21 cellular contexts compared by ENCODE assay signal in the genomic region with DNA sequence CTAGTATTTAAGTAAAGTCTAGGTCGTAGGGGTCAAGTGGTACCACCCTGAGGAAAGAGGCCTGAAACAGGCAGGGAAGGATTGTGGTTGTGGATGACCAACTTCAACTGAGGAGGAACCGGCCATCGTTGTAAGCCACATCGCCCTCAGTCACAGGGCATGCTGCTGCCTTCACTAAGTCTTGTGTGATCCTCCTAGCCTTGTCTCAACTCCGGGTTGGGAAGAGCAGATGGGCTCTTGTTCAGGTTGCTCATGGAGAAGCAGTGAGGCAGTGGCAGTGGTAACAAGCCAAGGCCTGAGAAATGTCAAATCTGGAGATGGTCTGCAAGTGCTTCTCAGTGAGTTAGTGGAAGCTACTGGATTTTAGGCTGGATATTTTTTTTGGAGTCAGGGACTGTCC. TPM values are rescaled to one million over a fixed set of nuclear protein-coding genes. Genes with fewer than 3 reads are reported as not detected.
DNase-seq lines count a peak whose midpoint lies in the region; ATAC-seq, FAIRE-seq and TF ChIP-seq lines count a peak whose summit lies in the region.
"Had no signal": no experiment of that assay in that cellular context is flagged by ENCODE, and none has a peak within 500 bp of the region (broad histone marks: within the 10 kb centered on the region; RNA-seq: fewer than 3 reads in every experiment).

No MANE protein-coding gene starts in this region.

- H3K4me3 Mint-ChIP-seq in stimulated activated effector memory CD8-positive, alpha-beta T cell treated with anti-CD3 and anti-CD28 coated beads, Interleukin-12 subunit alpha, Interleukin-12 subunit beta, amount 100 ng/mL, for 72 hours = no peak overlapping the region
- H3K4me3 Mint-ChIP-seq: CD4-positive, CD25-positive, alpha-beta regulatory T cell; GM23338; HFFc6 had no signal

- H3K4me1 Mint-ChIP-seq in stimulated activated effector memory CD8-positive, alpha-beta T cell treated with anti-CD3 and anti-CD28 coated beads, Interleukin-12 subunit alpha, Interleukin-12 subunit beta, amount 100 ng/mL, for 72 hours = no peaks in the 10 kb centered on the region
- H3K4me1 Mint-ChIP-seq: GM23338 had no signal

- H3K4me2 ChIP-seq in GM12878 (ENCODE audit: control insufficient read depth, insufficient read depth) = no peak overlapping the region
- no peak overlapping the region for H3K4me2 ChIP-seq in HepG2 (ENCODE audit: low read depth, low read length)
- H3K4me2 ChIP-seq: A549, GM23338 had no signal

- 99% methylated on average over 5 of the region's 5 CpGs for WGBS in GM12878 (ENCODE audit: insufficient coverage, insufficient replicate concordance, low lambda C conversion rate, missing lambda C conversion rate)
- WGBS in HepG2 (ENCODE audit: low lambda C conversion rate) = 98% methylated on average over 4 of the region's 5 CpGs

- TF ChIP-seq CTCF in GM12878 (IDR thresholded peaks at IDR 0.05 in 2 of 3, conservative IDR thresholded peaks at IDR 0.05 in 1 of 3; ENCODE audit: control insufficient read depth in 2 of 3, extremely low read depth in 1 of 3, insufficient read depth in 1 of 3, low read depth in 3 of 3, low read length in 3 of 3) = no peak
- no peak for TF ChIP-seq CTCF in HepG2 (CRISPR knock-in tag; IDR thresholded peaks at IDR 0.05)

- ATAC-seq in GM12878 = no peak
- ATAC-seq in HepG2 = peak; percentile 33; the same call in 1 of the 3 replicates
- ATAC-seq in stimulated activated effector memory CD8-positive, alpha-beta T cell treated with anti-CD3 and anti-CD28 coated beads, Interleukin-12 subunit alpha, Interleukin-12 subunit beta, amount 100 ng/mL, for 72 hours = peak; percentile 19
- no peak for ATAC-seq in HG02852 (IDR thresholded peaks at IDR 0.05; ENCODE audit: unreplicated experiment)
- ATAC-seq: GM23338 had no signal

- no peak overlapping the region for H3K9ac ChIP-seq in GM12878 (ENCODE audit: control insufficient read depth, insufficient read depth, low read length)
- no peak overlapping the region for H3K9ac ChIP-seq in HepG2 (ENCODE audit: insufficient read depth, low read depth, low read length)

- RAD21 ChIA-PET in GM12878 (lab: Charles Lee; ENCODE audit: unreplicated experiment) = no interaction called here

- CTCF ChIA-PET in GM12878 (lab: Yijun Ruan, JAX) = no interaction called here
- CTCF ChIA-PET in HepG2 (lab: Yijun Ruan, JAX; ENCODE audit: low intra/inter-chr PET ratio, low total read pairs) = no interaction called here

- in situ Hi-C loops in GM12878 (cut with MboI) = no loop called here
- in situ Hi-C loops in HepG2 (cut with HindIII; ENCODE audit: extremely low pct_ligation_motif_present, low pct_unique_long_range_greater_than_20kb) = no loop called here

- intact Hi-C loops in GM12878 (cut with micrococcal nuclease; ENCODE audit: unreplicated experiment) = no loop called here
- intact Hi-C loops in HepG2 (cut with micrococcal nuclease; ENCODE audit: unreplicated experiment) = no loop called here

- DNase-seq in GM12891 (ENCODE audit: insufficient read length, low spot score) (no peak), GM12878 (ENCODE audit: low read depth, low spot score) (no peak), HepG2 (ENCODE audit: low spot score) (no peak), HuH-7.5 (ENCODE audit: low spot score) (no peak), SHP77 treated with DMSO at 0.1 percent for 48 hours (lab: John Stamatoyannopoulos, UW) (no peak), middle frontal gyrus (ENCODE audit: extremely low spot score, low spot score) (no peak)
- DNase-seq in stimulated activated effector memory CD8-positive, alpha-beta T cell treated with anti-CD3 and anti-CD28 coated beads, Interleukin-12 subunit alpha, Interleukin-12 subunit beta, amount 100 ng/mL, for 72 hours (ENCODE audit: low spot score in 2 of 2) = no peak
- DNase-seq: 8988T; CD4-positive, CD25-positive, alpha-beta regulatory T cell; CD8-positive, alpha-beta memory T cell; DND-41; HFFc6 had no signal

- no peak overlapping the region for H3K4me3 ChIP-seq in GM12878
- no peak overlapping the region for H3K4me3 ChIP-seq in HepG2 (replicated peaks in 1 of 3; ENCODE audit: insufficient read depth in 1 of 3, low read depth in 2 of 3, low read length in 3 of 3)
- H3K4me3 ChIP-seq: A549, GM23338, HAP-1 had no signal

- H3K36me3 Mint-ChIP-seq in stimulated activated effector memory CD8-positive, alpha-beta T cell treated with anti-CD3 and anti-CD28 coated beads, Interleukin-12 subunit alpha, Interleukin-12 subunit beta, amount 100 ng/mL, for 72 hours = peaks cover 46% of the 10 kb centered on the region

- no peaks in the 10 kb centered on the region for H3K27me3 ChIP-seq in GM12878 (replicated peaks in 1 of 2; ENCODE audit: control insufficient read depth in 2 of 2, insufficient read depth in 2 of 2, low read length in 1 of 2)
- no peaks in the 10 kb centered on the region for H3K27me3 ChIP-seq in HepG2 (ENCODE audit: control insufficient read depth in 1 of 2, insufficient read depth in 2 of 2, low read length in 2 of 2)

- TF ChIP-seq EP300 in GM12878 (IDR thresholded peaks at IDR 0.05; ENCODE audit: borderline replicate concordance in 1 of 2, control insufficient read depth in 1 of 2, low read depth in 2 of 2, low read length in 2 of 2) (no peak), HepG2 (IDR thresholded peaks at IDR 0.05; ENCODE audit: low read depth in 2 of 2, low read length in 2 of 2) (no peak), HepG2 (CRISPR knock-in tag; IDR thresholded peaks at IDR 0.05; ENCODE audit: borderline replicate concordance) (no peak)

- H3K27ac Mint-ChIP-seq in stimulated activated effector memory CD8-positive, alpha-beta T cell treated with anti-CD3 and anti-CD28 coated beads, Interleukin-12 subunit alpha, Interleukin-12 subunit beta, amount 100 ng/mL, for 72 hours = no peak overlapping the region
- H3K27ac Mint-ChIP-seq: GM23338, HFFc6 had no signal

- TF ChIP-seq POLR2A in GM12891 (IDR thresholded peaks at IDR 0.05; ENCODE audit: low read depth, low read length) = peak; percentile 46; the same call in 1 of the 2 replicates
- peak; percentile 39; the same call in 1 of the 2 replicates for TF ChIP-seq POLR2A in GM12878 (IDR thresholded peaks at IDR 0.05; ENCODE audit: low read depth, low read length)
- TF ChIP-seq POLR2A in HepG2 (IDR thresholded peaks at IDR 0.05; ENCODE audit: insufficient read depth in 1 of 2, low read depth in 2 of 2, low read length in 2 of 2) = no peak

- FAIRE-seq in GM12891 (lab: Jason Lieb, UNC) = no peak
- no peak for FAIRE-seq in GM12878 (lab: Jason Lieb, UNC)
- no peak for FAIRE-seq in HepG2 (lab: Jason Lieb, UNC)
- FAIRE-seq: A549, D721Med, G401.6, GM18507, H54 had no signal

- H3K36me3 ChIP-seq in GM12878 (ENCODE audit: control insufficient read depth in 2 of 2, insufficient read depth in 2 of 2, low read length in 1 of 2) = peaks cover 2 to 14% of the 10 kb centered on the region in 2 experiments
- peaks cover 8 to 19% of the 10 kb centered on the region in 2 experiments for H3K36me3 ChIP-seq in HepG2 (replicated peaks in 1 of 2; ENCODE audit: control insufficient read depth in 1 of 2, insufficient read depth in 2 of 2, low read length in 2 of 2)

- H2AFZ ChIP-seq in GM12878 (ENCODE audit: control insufficient read depth, low read depth, low read length) (no peak overlapping the region), HepG2 (ENCODE audit: low read length) (no peak overlapping the region)
- H2AFZ ChIP-seq: GM23338 had no signal

- SMC1A ChIA-PET in GM12878 (lab: Charles Lee; ENCODE audit: uncharacterized antibody, unreplicated experiment) = no interaction called here

- H3K79me2 ChIP-seq in GM12878 (ENCODE audit: control insufficient read depth, insufficient read depth, low read length) (no peaks in the 10 kb centered on the region), HepG2 (ENCODE audit: insufficient read depth, low read length) (no peaks in the 10 kb centered on the region)

- H3K4me1 ChIP-seq in GM12878 (ENCODE audit: control insufficient read depth, insufficient read depth, low read length) = no peaks in the 10 kb centered on the region
- H3K4me1 ChIP-seq in HepG2 (ENCODE audit: insufficient read depth, low read length) = no peaks in the 10 kb centered on the region
- H3K4me1 ChIP-seq: A549, HAP-1 had no signal

- H3K9me3 Mint-ChIP-seq in stimulated activated effector memory CD8-positive, alpha-beta T cell treated with anti-CD3 and anti-CD28 coated beads, Interleukin-12 subunit alpha, Interleukin-12 subunit beta, amount 100 ng/mL, for 72 hours = no peaks in the 10 kb centered on the region
- H3K9me3 Mint-ChIP-seq: CD8-positive, alpha-beta memory T cell; GM23338; HFFc6 had no signal

- POLR2A ChIA-PET in GM12878 (lab: Charles Lee) = no interaction called here
- POLR2A ChIA-PET in HepG2 (lab: Yijun Ruan, JAX) = no interaction called here

- H3K27ac ChIP-seq in GM12878 (ENCODE audit: control insufficient read depth, insufficient read depth) = no peak overlapping the region
- no peak overlapping the region for H3K27ac ChIP-seq in HepG2 (ENCODE audit: extremely low read length, insufficient read depth, low read length)
- H3K27ac ChIP-seq: A549, C4-2B had no signal

- H3K9me3 ChIP-seq in GM12878 (replicated peaks; ENCODE audit: control insufficient read depth, insufficient read depth, low read length) = no peaks in the 10 kb centered on the region
- no peaks in the 10 kb centered on the region for H3K9me3 ChIP-seq in HepG2 (ENCODE audit: low read length)
- H3K9me3 ChIP-seq: A549, HAP-1 had no signal

- TF ChIP-seq RAD21 in GM12878 (IDR thresholded peaks at IDR 0.05; ENCODE audit: insufficient read depth, low read depth, low read length) (no peak), HepG2 (CRISPR knock-in tag; IDR thresholded peaks at IDR 0.05) (no peak)

- H4K20me1 ChIP-seq in GM12878 (ENCODE audit: control insufficient read depth, insufficient read depth) = no peaks in the 10 kb centered on the region
- no peaks in the 10 kb centered on the region for H4K20me1 ChIP-seq in HepG2 (ENCODE audit: insufficient read depth, low read length)

- BruUV-seq in GM12878 (replicated peaks; lab: Mats Ljungman, UMichigan) (no TSS peak), HepG2 (replicated peaks; lab: Mats Ljungman, UMichigan) (no TSS peak)

RNA-seq across cellular contexts. Expression of a gene that starts 22.8 kb away (rescaled TPM):
- not detected for polyA plus RNA-seq in GM12891 (2012; ENCODE audit: low read depth, missing spikeins)
- not detected in 2 replicates for total RNA-seq in GM12878 (2013; cell fraction: nucleolus; rRNA removed)
- not detected in 2 replicates for total RNA-seq in GM12878 (2014; rRNA removed)
- not detected in 2 replicates for total RNA-seq in GM12878 (2014; rRNA removed; fragmentation: Illumina TruSeq; extraction: Trizol)
- not detected in 2 replicates for total RNA-seq in GM12878 (2021)
- polyA plus RNA-seq in GM12878 (2011; ENCODE audit: low read depth) = not detected
- polyA plus RNA-seq in GM12878 (2011; rRNA removed) = not detected in 2 replicates
- not detected in 2 replicates for polyA plus RNA-seq in GM12878 (2011; cell fraction: cytosol; rRNA removed)
- polyA plus RNA-seq in GM12878 (2011; cell fraction: nucleus; rRNA removed) = not detected in 2 replicates
- not detected in 2 replicates for polyA plus RNA-seq in GM12878 (2012)
- polyA plus RNA-seq in GM12878 (2014; fragmentation: Illumina TruSeq; extraction: Trizol) = not detected in 2 replicates
- polyA plus RNA-seq in GM12878 (2014; fragmentation: Nextera tagmentation; extraction: Ambion mirVana) = not detected
- 0.10 TPM in 1 of 2 replicates, not detected in the other for polyA plus RNA-seq in GM12878 (2014; rRNA removed)
- not detected for polyA plus RNA-seq in GM12878 (2016; fragmentation: Nextera tagmentation; extraction: Ambion mirVana)
- not detected in 2 replicates for polyA minus RNA-seq in GM12878 (2011; rRNA and poly(A)+ RNA removed)
- not detected in 2 replicates for polyA minus RNA-seq in GM12878 (2011; cell fraction: cytosol; rRNA and poly(A)+ RNA removed)
- not detected in 2 replicates for polyA minus RNA-seq in GM12878 (2011; cell fraction: nucleus; rRNA and poly(A)+ RNA removed)
- 0.07 and 0.13 TPM in 2 replicates for total RNA-seq in HepG2 (2016; rRNA removed; fragmentation: Illumina TruSeq; extraction: Trizol)
- total RNA-seq in HepG2 (2016; cell fraction: cytosol; rRNA removed; fragmentation: Illumina TruSeq; extraction: Trizol; ENCODE audit: low read depth) = not detected in 2 replicates
- total RNA-seq in HepG2 (2016; cell fraction: insoluble cytoplasmic fraction; rRNA removed; fragmentation: Illumina TruSeq; extraction: Trizol) = 0.22 TPM in 1 of 2 replicates, not detected in the other
- 0.06 and 0.07 TPM in 2 replicates for total RNA-seq in HepG2 (2016; cell fraction: membrane; rRNA removed; fragmentation: Illumina TruSeq; extraction: Trizol)
- total RNA-seq in HepG2 (2016; cell fraction: nucleus; rRNA removed; fragmentation: Illumina TruSeq; extraction: Trizol) = 0.16 TPM in 1 of 2 replicates, not detected in the other
- polyA plus RNA-seq in HepG2 (2011; rRNA removed) = 0.07 and 0.12 TPM in 2 replicates
- polyA plus RNA-seq in HepG2 (2011; cell fraction: cytosol; rRNA removed) = 0.05 and 0.08 TPM in 2 replicates
- polyA plus RNA-seq in HepG2 (2011; cell fraction: nucleus; rRNA removed) = 0.29 and 0.33 TPM in 2 replicates
- polyA plus RNA-seq in HepG2 (2012) = 0.04 and 0.07 TPM in 2 replicates
- polyA plus RNA-seq in HepG2 (2016; cell fraction: cytosol; fragmentation: Illumina TruSeq; extraction: Trizol; ENCODE audit: low read depth) = not detected in 2 replicates
- polyA plus RNA-seq in HepG2 (2016; cell fraction: insoluble cytoplasmic fraction; fragmentation: Illumina TruSeq; extraction: Trizol; ENCODE audit: low read depth) = not detected in 2 replicates
- polyA plus RNA-seq in HepG2 (2016; cell fraction: membrane; fragmentation: Illumina TruSeq; extraction: Trizol; ENCODE audit: low read depth) = not detected in 2 replicates
- polyA plus RNA-seq in HepG2 (2016; cell fraction: nucleus; fragmentation: Illumina TruSeq; extraction: Trizol; ENCODE audit: insufficient read depth, low read depth) = 0.27 TPM in 1 of 2 replicates, not detected in the other
- polyA minus RNA-seq in HepG2 (2011; rRNA and poly(A)+ RNA removed; ENCODE audit: low replicate concordance) = 0.05 and 0.18 TPM in 2 replicates
- not detected in 2 replicates for polyA minus RNA-seq in HepG2 (2011; cell fraction: cytosol; rRNA and poly(A)+ RNA removed)
- polyA minus RNA-seq in HepG2 (2011; cell fraction: nucleus; rRNA and poly(A)+ RNA removed) = 0.13 TPM in 1 of 2 replicates, not detected in the other
- total RNA-seq: CD4-positive, CD25-positive, alpha-beta regulatory T cell; CD8-positive, alpha-beta memory T cell had no signal
- polyA plus RNA-seq: CD4-positive, CD25-positive, alpha-beta regulatory T cell; CD8-positive, alpha-beta memory T cell; GM23338 had no signal

Comparison
In these comparisons a context has a peak if more than half of its experiments do, and no peak if none do; other contexts are left out.
1. POLR2A ChIP-seq: peak in GM12891 (single experiment) and GM12878 (single experiment); none in HepG2 (0 of 2).
2. ATAC-seq: peak in HepG2 (single experiment) and stimulated activated effector memory CD8-positive, alpha-beta T cell treated with anti-CD3 and anti-CD28 coated beads, Interleukin-12 subunit alpha, Interleukin-12 subunit beta, amount 100 ng/mL, for 72 hours (single experiment); none in GM12878 (single experiment) and HG02852 (single experiment).